ENCODE assay signal across 9 cellular contexts in the genomic region with DNA sequence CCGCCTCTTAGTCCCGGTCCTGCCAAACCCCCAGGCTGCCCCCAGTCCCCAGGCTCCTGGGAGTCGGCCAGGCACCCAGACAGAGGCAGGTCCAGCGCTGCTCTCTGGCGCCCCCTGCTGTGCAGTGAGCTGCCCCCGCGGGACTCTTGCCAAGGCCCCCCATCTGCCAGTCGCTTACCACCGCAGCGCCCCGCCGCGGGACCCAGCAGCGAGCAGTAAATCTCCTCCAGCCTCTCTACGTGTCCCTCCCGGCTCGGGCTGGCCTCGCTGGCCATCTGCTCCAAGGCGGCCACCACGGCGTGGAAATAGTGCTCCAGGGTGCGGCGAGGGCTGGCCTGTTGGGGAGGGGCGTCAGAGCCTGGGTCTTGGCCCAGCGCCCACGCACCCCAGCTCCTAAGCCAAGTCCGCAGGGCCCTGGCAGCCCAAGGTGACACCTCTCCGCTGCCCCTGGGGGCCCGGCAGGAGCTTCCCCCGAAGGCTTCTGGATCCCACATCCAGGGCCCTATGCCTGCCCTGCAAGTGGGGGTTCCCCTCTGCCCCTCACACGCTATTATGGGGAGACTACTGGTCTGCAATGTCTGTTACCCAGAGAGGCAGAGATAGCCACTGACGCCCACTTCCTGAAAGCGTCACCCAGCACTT. TPM values are rescaled to one million over a fixed set of nuclear protein-coding genes. Genes with fewer than 3 reads are reported as not detected.
DNase-seq lines count a peak whose midpoint lies in the region; ATAC-seq and TF ChIP-seq lines count a peak whose summit lies in the region.
"Had no signal": no experiment of that assay in that cellular context is flagged by ENCODE, and none has a peak within 500 bp of the region (broad histone marks: within the 10 kb centered on the region; RNA-seq: fewer than 3 reads in every experiment).

No MANE protein-coding gene starts in this region.

- POLR2A ChIA-PET in activated CD4-positive, alpha-beta memory T cell treated with anti-CD3 and anti-CD28 coated beads for 36 hours (lab: Charles Lee) = no interaction called here

- DNase-seq in natural killer cell (no peak), iPS-NIHi11 (ENCODE audit: low spot score) (peak; percentile 90), NCI-H1092 treated with DMSO at 0.1 percent for 48 hours (lab: John Stamatoyannopoulos, UW) (no peak)
- DNase-seq in natural killer cell treated with Interleukin-12 subunit alpha and Interleukin-12 subunit beta and Interleukin-15 and Interleukin-18, amount 100 ng/mL, for 72 hours (ENCODE audit: low spot score) = no peak
- DNase-seq in activated CD4-positive, alpha-beta memory T cell treated with anti-CD3 and anti-CD28 coated beads for 36 hours = peak; percentile 47

- H3K9me3 Mint-ChIP-seq in natural killer cell = no peaks in the 10 kb centered on the region
- H3K9me3 Mint-ChIP-seq in natural killer cell treated with Interleukin-12 subunit alpha and Interleukin-12 subunit beta and Interleukin-15 and Interleukin-18, amount 100 ng/mL, for 72 hours = no peaks in the 10 kb centered on the region
- no peaks in the 10 kb centered on the region for H3K9me3 Mint-ChIP-seq in activated CD4-positive, alpha-beta memory T cell treated with anti-CD3 and anti-CD28 coated beads for 36 hours
- H3K9me3 Mint-ChIP-seq: T-helper 1 cell treated with Interleukin-12 subunit alpha and Interleukin-12 subunit beta and Interleukin-4 antibody, amounts not matched to agents 30 μg/mL and 1 μg/mL, for 36 hours had no signal

- H3K36me3 Mint-ChIP-seq in natural killer cell = no peaks in the 10 kb centered on the region
- no peaks in the 10 kb centered on the region for H3K36me3 Mint-ChIP-seq in natural killer cell treated with Interleukin-12 subunit alpha and Interleukin-12 subunit beta and Interleukin-15 and Interleukin-18, amount 100 ng/mL, for 72 hours
- H3K36me3 Mint-ChIP-seq in activated CD4-positive, alpha-beta memory T cell treated with anti-CD3 and anti-CD28 coated beads for 36 hours = no peaks in the 10 kb centered on the region

- intact Hi-C loops in natural killer cell (cut with micrococcal nuclease) = no loop called here
- intact Hi-C loops in activated CD4-positive, alpha-beta memory T cell treated with anti-CD3 and anti-CD28 coated beads for 36 hours (cut with micrococcal nuclease) = no loop called here

- H3K27me3 Mint-ChIP-seq in natural killer cell (ENCODE audit: low read depth in 2 of 2) = peaks cover 0 to 5% of the 10 kb centered on the region in 2 donors
- no peaks in the 10 kb centered on the region for H3K27me3 Mint-ChIP-seq in natural killer cell treated with Interleukin-12 subunit alpha and Interleukin-12 subunit beta and Interleukin-15 and Interleukin-18, amount 100 ng/mL, for 72 hours
- no peaks in the 10 kb centered on the region for H3K27me3 Mint-ChIP-seq in activated CD4-positive, alpha-beta memory T cell treated with anti-CD3 and anti-CD28 coated beads for 36 hours

- peaks cover 0 to 5% of the 10 kb centered on the region in 2 donors for H3K4me1 Mint-ChIP-seq in natural killer cell
- peaks cover 0 to 3% of the 10 kb centered on the region in 2 donors for H3K4me1 Mint-ChIP-seq in natural killer cell treated with Interleukin-12 subunit alpha and Interleukin-12 subunit beta and Interleukin-15 and Interleukin-18, amount 100 ng/mL, for 72 hours (ENCODE audit: low read depth in 2 of 2)
- no peaks in the 10 kb centered on the region for H3K4me1 Mint-ChIP-seq in activated CD4-positive, alpha-beta memory T cell treated with anti-CD3 and anti-CD28 coated beads for 36 hours (ENCODE audit: low read depth)

- CTCF ChIA-PET in activated CD4-positive, alpha-beta memory T cell treated with anti-CD3 and anti-CD28 coated beads for 36 hours (lab: Charles Lee) = interaction anchor here (0.7 to 2.2 kb wide), 7 partner anchors 9 to 423 kb away, joined by 3 to 12 read pairs (median 4); a partner anchor contains a TSS

- TF ChIP-seq CTCF in natural killer cell (IDR thresholded peaks at IDR 0.05) = peak; percentile 43

- ATAC-seq in natural killer cell = no peak
- no peak for ATAC-seq in natural killer cell treated with Interleukin-12 subunit alpha and Interleukin-12 subunit beta and Interleukin-15 and Interleukin-18, amount 100 ng/mL, for 72 hours
- ATAC-seq in HG02970 (IDR thresholded peaks at IDR 0.05; ENCODE audit: low FRiP score, unreplicated experiment) = no peak
- ATAC-seq in GM19023 (IDR thresholded peaks at IDR 0.05; ENCODE audit: unreplicated experiment) = no peak
- no peak for ATAC-seq in GM18861 (IDR thresholded peaks at IDR 0.05; ENCODE audit: unreplicated experiment)

- H3K27ac Mint-ChIP-seq in natural killer cell = no peak overlapping the region
- H3K27ac Mint-ChIP-seq in natural killer cell treated with Interleukin-12 subunit alpha and Interleukin-12 subunit beta and Interleukin-15 and Interleukin-18, amount 100 ng/mL, for 72 hours = no peak overlapping the region
- no peak overlapping the region for H3K27ac Mint-ChIP-seq in activated CD4-positive, alpha-beta memory T cell treated with anti-CD3 and anti-CD28 coated beads for 36 hours
- H3K27ac Mint-ChIP-seq: T-helper 1 cell treated with Interleukin-12 subunit alpha and Interleukin-12 subunit beta and Interleukin-4 antibody, amounts not matched to agents 30 μg/mL and 1 μg/mL, for 36 hours had no signal

- H3K4me3 Mint-ChIP-seq in natural killer cell = no peak overlapping the region
- no peak overlapping the region for H3K4me3 Mint-ChIP-seq in natural killer cell treated with Interleukin-12 subunit alpha and Interleukin-12 subunit beta and Interleukin-15 and Interleukin-18, amount 100 ng/mL, for 72 hours
- no peak overlapping the region for H3K4me3 Mint-ChIP-seq in activated CD4-positive, alpha-beta memory T cell treated with anti-CD3 and anti-CD28 coated beads for 36 hours
- H3K4me3 Mint-ChIP-seq: T-helper 1 cell treated with Interleukin-12 subunit alpha and Interleukin-12 subunit beta and Interleukin-4 antibody, amounts not matched to agents 30 μg/mL and 1 μg/mL, for 36 hours had no signal

RNA-seq across cellular contexts. Expression of a gene that starts 33.7 kb away (rescaled TPM):
- total RNA-seq in natural killer cell = under 1 TPM in 2 of 3 donors, not detected in 1; 0.12 to 0.90 TPM
- total RNA-seq in natural killer cell treated with Interleukin-12 subunit alpha and Interleukin-12 subunit beta and Interleukin-15 and Interleukin-18, amount 100 ng/mL, for 72 hours = 1 to 10 TPM in 1 of 2 donors, under 1 TPM in 1; 0.12 to 1.5 TPM
- total RNA-seq in activated CD4-positive, alpha-beta memory T cell treated with anti-CD3 and anti-CD28 coated beads for 36 hours = not detected

RNA-seq across cellular contexts. Expression of a gene that starts 34.6 kb away (rescaled TPM):
- 1 to 10 TPM in 2 of 3 donors, under 1 TPM in 1; 0.84 to 6.3 (median 1.4) TPM for total RNA-seq in natural killer cell
- 1 to 10 TPM in 1 of 2 donors, under 1 TPM in 1; 0.81 to 6.2 TPM for total RNA-seq in natural killer cell treated with Interleukin-12 subunit alpha and Interleukin-12 subunit beta and Interleukin-15 and Interleukin-18, amount 100 ng/mL, for 72 hours
- under 1 TPM; 0.63 to 0.71 TPM for total RNA-seq in activated CD4-positive, alpha-beta memory T cell treated with anti-CD3 and anti-CD28 coated beads for 36 hours

Comparison
In these comparisons a context has a peak if more than half of its experiments do, and no peak if none do; other contexts are left out.
1. DNase-seq: peak in activated CD4-positive, alpha-beta memory T cell treated with anti-CD3 and anti-CD28 coated beads for 36 hours (single experiment) and iPS-NIHi11 (single experiment); none in natural killer cell (single experiment), natural killer cell treated with Interleukin-12 subunit alpha and Interleukin-12 subunit beta and Interleukin-15 and Interleukin-18, amount 100 ng/mL, for 72 hours (single experiment) and NCI-H1092 treated with DMSO at 0.1 percent for 48 hours (single experiment).